1 cellular context compared by ENCODE assay signal in genomic region chr1:204618148-204618760, GRCh38.
TF ChIP-seq lines count a peak whose summit lies in the region.

No MANE protein-coding gene starts in this region.

TF ChIP-seq in H1, 55 proteins besides CTCF, POLR2A, EP300 and RAD21:
- no peak for TF ChIP-seq E2F6 (IDR thresholded peaks at IDR 0.05)
- no peak for TF ChIP-seq BACH1 (IDR thresholded peaks at IDR 0.05; ENCODE audit: low read length)
- TF ChIP-seq HDAC2 (IDR thresholded peaks at IDR 0.05; ENCODE audit: borderline replicate concordance in 1 of 2, low read depth in 2 of 2, low read length in 2 of 2), result no peak
- no peak for TF ChIP-seq RBBP5 (IDR thresholded peaks at IDR 0.05; ENCODE audit: borderline replicate concordance, low read depth, low read length)
- TF ChIP-seq JUND (IDR thresholded peaks at IDR 0.05; ENCODE audit: low read length), result no peak
- no peak for TF ChIP-seq HDAC6 (IDR thresholded peaks at IDR 0.05; ENCODE audit: low read depth, low read length)
- no peak for TF ChIP-seq SP4 (IDR thresholded peaks at IDR 0.05; ENCODE audit: low read length)
- TF ChIP-seq TAF7 (optimal IDR thresholded peaks at IDR 0.05; ENCODE audit: borderline replicate concordance, low read depth, low read length), result no peak
- no peak for TF ChIP-seq KDM4A (IDR thresholded peaks at IDR 0.05; ENCODE audit: low read depth, low read length, severe bottlenecking)
- TF ChIP-seq RFX5 (IDR thresholded peaks at IDR 0.05; ENCODE audit: borderline replicate concordance, low read depth, low read length), result no peak
- TF ChIP-seq GABPA (IDR thresholded peaks at IDR 0.05; ENCODE audit: borderline replicate concordance, insufficient read depth, low read length), result no peak
- no peak for TF ChIP-seq SIRT6 (IDR thresholded peaks at IDR 0.05; ENCODE audit: low read length)
- TF ChIP-seq EZH2 (IDR thresholded peaks at IDR 0.05; ENCODE audit: low read depth, low read length, severe bottlenecking), result no peak
- TF ChIP-seq PHF8 (conservative IDR thresholded peaks at IDR 0.05; ENCODE audit: low read depth, low read length), result no peak
- TF ChIP-seq TCF12 (IDR thresholded peaks at IDR 0.05; ENCODE audit: low read depth, low read length), result no peak
- no peak for TF ChIP-seq CHD1 (IDR thresholded peaks at IDR 0.05; ENCODE audit: low read depth, low read length)
- no peak for TF ChIP-seq TEAD4 (IDR thresholded peaks at IDR 0.05; ENCODE audit: low read depth, low read length)
- no peak for TF ChIP-seq BRCA1 (IDR thresholded peaks at IDR 0.05; ENCODE audit: low read depth, low read length)
